Comparison of ENCODE assay signal across 19 cellular contexts in the genomic region with DNA sequence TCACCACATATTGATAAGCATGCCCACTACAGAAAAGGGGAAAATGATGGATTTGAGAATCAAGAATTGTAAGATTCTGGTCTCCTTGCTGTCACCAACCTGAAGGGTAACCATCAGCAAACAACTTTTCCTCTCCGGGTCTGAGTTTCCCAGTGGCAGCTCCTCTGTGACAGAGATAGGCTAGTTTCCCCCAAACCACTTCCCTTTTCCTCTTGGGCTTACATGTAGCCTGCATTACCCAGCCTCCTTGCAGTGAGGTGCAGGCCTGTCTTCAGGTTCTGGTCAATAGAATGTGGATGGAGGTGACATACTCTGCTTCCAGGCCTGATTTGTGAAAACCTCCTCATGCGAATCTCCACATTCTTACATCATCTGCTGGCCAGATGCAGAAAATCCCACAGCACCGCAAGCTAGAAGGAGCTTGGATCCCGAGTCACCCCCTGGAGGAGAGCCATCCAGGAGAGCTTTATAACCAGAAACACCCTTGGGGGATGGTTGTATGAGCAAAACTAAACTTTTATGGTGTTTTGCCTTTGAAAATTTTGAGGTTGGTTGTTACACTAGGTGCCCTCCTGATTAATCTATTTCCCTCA.
DNase-seq lines count a peak whose midpoint lies in the region; FAIRE-seq and TF ChIP-seq lines count a peak whose summit lies in the region.
"Had no signal": no experiment of that assay in that cellular context is flagged by ENCODE, and none has a peak within 500 bp of the region (broad histone marks: within the 10 kb centered on the region; RNA-seq: fewer than 3 reads in every experiment).

No MANE protein-coding gene starts in this region.

- TF ChIP-seq POLR2A in H54 (IDR thresholded peaks at IDR 0.05; ENCODE audit: low read depth, low read length) = no peak

- POLR2A ChIA-PET in HEK293T (lab: Yijun Ruan, JAX) = no interaction called here
- POLR2A ChIA-PET in RWPE1 (lab: Yijun Ruan, JAX; ENCODE audit: low non-redundant PET) = no interaction called here

- FAIRE-seq in H54 (lab: Jason Lieb, UNC) (peak; percentile 6), frontal cortex (lab: Jason Lieb, UNC) (no peak)

- CTCF ChIA-PET in HEK293T (lab: Yijun Ruan, JAX) = interaction anchor here (1.2 kb wide), 1 partner anchor 78 kb away, joined by 5 read pairs; no protein-coding TSS in a partner anchor
- CTCF ChIA-PET in RWPE1 (lab: Yijun Ruan, JAX) = interaction anchor here (0.6 to 0.7 kb wide), 2 partner anchors 137 to 368 kb away, joined by 3 read pairs; no protein-coding TSS in a partner anchor

- H3K27ac ChIP-seq in RWPE1 = no peak overlapping the region
- H3K27ac ChIP-seq: right atrium auricular region had no signal

- DNase-seq in AG08396 (ENCODE audit: low spot score) (peak; percentile 34), H54 (ENCODE audit: insufficient read length, low spot score) (no peak), SKM-1 (lab: John Stamatoyannopoulos, UW; ENCODE audit: unreplicated experiment) (peak; percentile 49), fibroblast of gingiva (ENCODE audit: low read depth) (peak; percentile 39), SHP77 treated with DMSO at 0.1 percent for 48 hours (lab: John Stamatoyannopoulos, UW) (no peak), HEK293T (ENCODE audit: extremely low spot score) (no peak), frontal cortex (ENCODE audit: low spot score in 2 of 2) (no peak), RWPE1 (ENCODE audit: low spot score) (no peak)
- DNase-seq: activated CD4-positive, alpha-beta T cell treated with anti-CD3 and anti-CD28 coated beads for 36 hours; activated naive CD4-positive, alpha-beta T cell; Calu3; cortex of kidney; GDM1; hippocampal formation; left colon; NCI-H748 treated with DMSO at 0.1 percent for 48 hours; RPMI8226; T-helper 17 cell had no signal

- TF ChIP-seq CTCF in RWPE1 (conservative IDR thresholded peaks at IDR 0.05; ENCODE audit: low read depth) = no peak

TF ChIP-seq in HEK293T, 16 proteins besides CTCF, POLR2A, EP300 and RAD21:
- TF ChIP-seq ZNF384 (IDR thresholded peaks at IDR 0.05) = no peak
- TF ChIP-seq HDGF (IDR thresholded peaks at IDR 0.05; ENCODE audit: borderline replicate concordance) = no peak
- no peak for TF ChIP-seq L3MBTL2 (conservative IDR thresholded peaks at IDR 0.05)
- TF ChIP-seq FOXA1 (IDR thresholded peaks at IDR 0.05) = no peak
- no peak for TF ChIP-seq NFRKB (IDR thresholded peaks at IDR 0.05)
- TF ChIP-seq SUZ12 (IDR thresholded peaks at IDR 0.05) = no peak
- no peak for TF ChIP-seq ARNT (IDR thresholded peaks at IDR 0.05)
- TF ChIP-seq BHLHE40 (IDR thresholded peaks at IDR 0.05; ENCODE audit: borderline replicate concordance) = no peak
- no peak for TF ChIP-seq ELF4 (IDR thresholded peaks at IDR 0.05)
- no peak for TF ChIP-seq FOXK2 (IDR thresholded peaks at IDR 0.05)

Comparison
In these comparisons a context has a peak if more than half of its experiments do, and no peak if none do; other contexts are left out.
1. DNase-seq: peak in AG08396 (single experiment), SKM-1 (single experiment) and fibroblast of gingiva (single experiment); none in H54 (single experiment), SHP77 treated with DMSO at 0.1 percent for 48 hours (single experiment), HEK293T (single experiment), frontal cortex (0 of 2) and RWPE1 (single experiment).